Comparison of ENCODE assay signal across 13 cellular contexts in genomic region chr2:43391877-43392214, GRCh38.
DNase-seq lines count a peak whose midpoint lies in the region; ATAC-seq and TF ChIP-seq lines count a peak whose summit lies in the region.
"Had no signal": no experiment of that assay in that cellular context is flagged by ENCODE, and none has a peak within 500 bp of the region (broad histone marks: within the 10 kb centered on the region; RNA-seq: fewer than 3 reads in every experiment).

No MANE protein-coding gene starts in this region.

- peak; percentile 47 for DNase-seq in GM12865 (ENCODE audit: low read depth)
- peak; percentile 70 for DNase-seq in astrocyte of the spinal cord (ENCODE audit: low read depth, low spot score)
- DNase-seq in left ventricle myocardium superior, result no peak
- no peak for DNase-seq in spleen
- no peak for DNase-seq in GM19238 (ENCODE audit: insufficient read length, low spot score)
- DNase-seq in activated CD4-positive, alpha-beta memory T cell treated with anti-CD3 and anti-CD28 coated beads, Interleukin-2, amount 10 ng/mL, durations not matched to agents 7 days and 5 days, result no peak
- no peak for DNase-seq in activated CD4-positive, CD25-positive, alpha-beta regulatory T cell (lab: John Stamatoyannopoulos, UW)
- DNase-seq: activated T-cell treated with anti-CD3 and anti-CD28 coated beads, Interleukin-2, amount 50 U/mL, for 1 hour; NCI-H1417 treated with DMSO at 0.1 percent for 48 hours had no signal

- peaks cover 34% of the 10 kb centered on the region for H3K36me3 Mint-ChIP-seq in activated CD4-positive, alpha-beta memory T cell treated with anti-CD3 and anti-CD28 coated beads, Interleukin-2, amount 10 ng/mL, durations not matched to agents 7 days and 5 days (ENCODE audit: low read depth)
- H3K36me3 Mint-ChIP-seq: WTC11 had no signal

- intact Hi-C loops in left ventricle myocardium superior (cut with micrococcal nuclease), result no loop called here
- intact Hi-C loops in spleen (cut with DNase I; ENCODE audit: low total_unique reads), result no loop called here

- no peaks in the 10 kb centered on the region for H3K9me3 ChIP-seq in spleen

- CTCF ChIA-PET in activated CD4-positive, alpha-beta memory T cell treated with anti-CD3 and anti-CD28 coated beads, Interleukin-2, amount 10 ng/mL, durations not matched to agents 7 days and 5 days (lab: Charles Lee), result no interaction called here

- peak overlapping the region in 6 of 8 donors; percentile 5 to 49 (median 38) for H3K27ac ChIP-seq in spleen
- H3K27ac ChIP-seq: C4-2B had no signal

- H3K27me3 ChIP-seq in spleen (replicated peaks in 1 of 7), result no peaks in the 10 kb centered on the region

- H3K4me1 Mint-ChIP-seq in activated CD4-positive, alpha-beta memory T cell treated with anti-CD3 and anti-CD28 coated beads, Interleukin-2, amount 10 ng/mL, durations not matched to agents 7 days and 5 days, result peaks cover 20% of the 10 kb centered on the region
- H3K4me1 Mint-ChIP-seq: WTC11 had no signal

- 77 to 91% (median 83%) methylated on average over 4 of the region's 4 CpGs for WGBS in spleen, 5 donors

- H3K4me3 ChIP-seq in GM12865 (ENCODE audit: low read depth, low read length), result no peak overlapping the region
- no peak overlapping the region for H3K4me3 ChIP-seq in astrocyte of the spinal cord (ENCODE audit: low read depth, low read length)
- no peak overlapping the region for H3K4me3 ChIP-seq in spleen

- H3K4me1 ChIP-seq in spleen, result peaks cover 0 to 33% (median 18%) of the 10 kb centered on the region in 6 donors

- ATAC-seq in left ventricle myocardium superior, result peak; percentile 46
- no peak for ATAC-seq in GM18868 (IDR thresholded peaks at IDR 0.05; ENCODE audit: unreplicated experiment)
- ATAC-seq: esophagus mucosa, WTC11 had no signal

- peaks cover 0 to 46% (median 6%) of the 10 kb centered on the region in 6 donors for H3K36me3 ChIP-seq in spleen

- in situ Hi-C loops in astrocyte of the spinal cord (cut with HindIII; ENCODE audit: low sequenced_read_pairs), result no loop called here

- no peaks in the 10 kb centered on the region for H3K27me3 Mint-ChIP-seq in activated CD4-positive, alpha-beta memory T cell treated with anti-CD3 and anti-CD28 coated beads, Interleukin-2, amount 10 ng/mL, durations not matched to agents 7 days and 5 days

- TF ChIP-seq CTCF in GM12865 (IDR thresholded peaks at IDR 0.05; ENCODE audit: insufficient read depth, low read depth, low read length, missing control alignments) (no peak), astrocyte of the spinal cord (IDR thresholded peaks at IDR 0.05; ENCODE audit: low read depth, low read length) (no peak), spleen (IDR thresholded peaks at IDR 0.05 in 8 of 11, conservative IDR thresholded peaks at IDR 0.05 in 3 of 11) (no peak)

- POLR2A ChIA-PET in activated CD4-positive, alpha-beta memory T cell treated with anti-CD3 and anti-CD28 coated beads, Interleukin-2, amount 10 ng/mL, durations not matched to agents 7 days and 5 days (lab: Charles Lee), result no interaction called here

- no peak for TF ChIP-seq POLR2A in spleen (IDR thresholded peaks at IDR 0.05)

- H3K27ac Mint-ChIP-seq in activated CD4-positive, alpha-beta memory T cell treated with anti-CD3 and anti-CD28 coated beads, Interleukin-2, amount 10 ng/mL, durations not matched to agents 7 days and 5 days, result no peak overlapping the region
- H3K27ac Mint-ChIP-seq: WTC11 had no signal

- no peak overlapping the region for H3K4me3 Mint-ChIP-seq in activated CD4-positive, alpha-beta memory T cell treated with anti-CD3 and anti-CD28 coated beads, Interleukin-2, amount 10 ng/mL, durations not matched to agents 7 days and 5 days
- H3K4me3 Mint-ChIP-seq: WTC11 had no signal

- no peaks in the 10 kb centered on the region for H3K9me3 Mint-ChIP-seq in activated CD4-positive, alpha-beta memory T cell treated with anti-CD3 and anti-CD28 coated beads, Interleukin-2, amount 10 ng/mL, durations not matched to agents 7 days and 5 days
- H3K9me3 Mint-ChIP-seq: WTC11 had no signal

Comparison
In these comparisons a context has a peak if more than half of its experiments do, and no peak if none do; other contexts are left out.
1. DNase-seq: peak in GM12865 (single experiment) and astrocyte of the spinal cord (single experiment); none in left ventricle myocardium superior (single experiment), spleen (single experiment), GM19238 (single experiment), activated CD4-positive, alpha-beta memory T cell treated with anti-CD3 and anti-CD28 coated beads, Interleukin-2, amount 10 ng/mL, durations not matched to agents 7 days and 5 days (single experiment) and activated CD4-positive, CD25-positive, alpha-beta regulatory T cell (0 of 4).